Comparison of ENCODE assay signal across 8 cellular contexts in genomic region chr7:112789824-112790650, GRCh38. TPM values are rescaled to one million over a fixed set of nuclear protein-coding genes. Genes with fewer than 3 reads are reported as not detected.
A peak's percentile ranks its signal among the peaks of the same experiment; 100 is the strongest.
DNase-seq lines count a peak whose midpoint lies in the region; ATAC-seq and TF ChIP-seq lines count a peak whose summit lies in the region.

Gene TMEM168, minus strand, starts transcription at chr7:112790393. Its CDS starts 5,568 bp downstream, at chr7:112784825.

- WGBS in psoas muscle, 3 donors = 0 to 1% (median 0%) methylated on average over 67 to 68 of the region's 68 CpGs
- under 1% methylated on average over 68 of the region's 68 CpGs for WGBS in urinary bladder

- ATAC-seq in HG02840 (IDR thresholded peaks at IDR 0.05; ENCODE audit: low FRiP score, unreplicated experiment) = peak; percentile 82
- ATAC-seq in psoas muscle = peak; percentile 90 to 95 (median 94)

- H3K4me3 ChIP-seq in right atrium auricular region (peak within 1 kb of the TSS; percentile 80 to 88), psoas muscle (peak within 1 kb of the TSS; percentile 99), urinary bladder (ENCODE audit: low read depth, low read length) (peak within 1 kb of the TSS; percentile 77)

- H3K9me3 ChIP-seq in right atrium auricular region (no peaks in the 10 kb centered on the region), psoas muscle (no peaks in the 10 kb centered on the region)

- H3K27ac ChIP-seq in angular gyrus (ENCODE audit: low read depth, low read length) = peak within 1 kb of the TSS; percentile 53
- peak within 1 kb of the TSS; percentile 90 to 91 for H3K27ac ChIP-seq in right atrium auricular region
- H3K27ac ChIP-seq in psoas muscle = peak within 1 kb of the TSS; percentile 92
- H3K27ac ChIP-seq in urinary bladder (ENCODE audit: low read depth) = peak within 1 kb of the TSS; percentile 90

- in situ Hi-C loops in GM13977 (cut with MboI; ENCODE audit: low pct_unique_long_range_greater_than_20kb, low sequenced_read_pairs, unreplicated experiment) = no loop called here

- H3K4me1 ChIP-seq in right atrium auricular region (peaks cover 0 to 16% of the 10 kb centered on the region in 2 donors), psoas muscle (peaks cover 11% of the 10 kb centered on the region), urinary bladder (ENCODE audit: insufficient read depth) (no peaks in the 10 kb centered on the region)

- H3K27me3 ChIP-seq in right atrium auricular region = no peaks in the 10 kb centered on the region
- no peaks in the 10 kb centered on the region for H3K27me3 ChIP-seq in psoas muscle (ENCODE audit: insufficient read depth in 3 of 3, low read length in 2 of 3)

- intact Hi-C loops in psoas muscle (cut with DNase I) = no loop called here

- H3K36me3 ChIP-seq in right atrium auricular region (no peaks in the 10 kb centered on the region), psoas muscle (ENCODE audit: insufficient read depth in 1 of 2, low read depth in 1 of 2) (no peaks in the 10 kb centered on the region), urinary bladder (ENCODE audit: insufficient read depth) (no peaks in the 10 kb centered on the region)

- DNase-seq in GM13977 (ENCODE audit: low spot score) = peak; percentile 85
- DNase-seq in NCI-H146 (lab: John Stamatoyannopoulos, UW) = peak; percentile 78
- peak; percentile 76 to 92 (median 82) for DNase-seq in T-helper 2 cell
- DNase-seq in right atrium auricular region (ENCODE audit: low spot score) = peak; percentile 71
- DNase-seq in psoas muscle = peak; percentile 83 to 89

- TF ChIP-seq CTCF in GM13977 (IDR thresholded peaks at IDR 0.05; ENCODE audit: extremely low read depth, insufficient read depth, missing control alignments) (peak; percentile 15), right atrium auricular region (IDR thresholded peaks at IDR 0.05) (peak in 1 of 2 donors; percentile 29), psoas muscle (IDR thresholded peaks at IDR 0.05) (no peak)

RNA-seq across cellular contexts. Expression of gene TMEM168, which starts in this region (rescaled TPM):
- 10 to 100 TPM; 15.1 to 16.8 TPM for total RNA-seq in right atrium auricular region
- 10 to 100 TPM in 2 of 4 donors, 1 to 10 TPM in 2; 8.1 to 10.9 (median 10.1) TPM for total RNA-seq in psoas muscle
- 1 to 10 TPM; 5.2 to 7.5 (median 5.2) TPM for polyA plus RNA-seq in psoas muscle
- 84.2 TPM for total RNA-seq in urinary bladder
- 16.4 TPM for polyA plus RNA-seq in urinary bladder

Comparison
In these comparisons a context has a peak if more than half of its experiments do, and no peak if none do; other contexts are left out.
1. Peak in every context shown above with its lines: DNase-seq, ATAC-seq, H3K4me3 ChIP-seq and H3K27ac ChIP-seq.